ENCODE assay signal across 8 cellular contexts in the genomic region with DNA sequence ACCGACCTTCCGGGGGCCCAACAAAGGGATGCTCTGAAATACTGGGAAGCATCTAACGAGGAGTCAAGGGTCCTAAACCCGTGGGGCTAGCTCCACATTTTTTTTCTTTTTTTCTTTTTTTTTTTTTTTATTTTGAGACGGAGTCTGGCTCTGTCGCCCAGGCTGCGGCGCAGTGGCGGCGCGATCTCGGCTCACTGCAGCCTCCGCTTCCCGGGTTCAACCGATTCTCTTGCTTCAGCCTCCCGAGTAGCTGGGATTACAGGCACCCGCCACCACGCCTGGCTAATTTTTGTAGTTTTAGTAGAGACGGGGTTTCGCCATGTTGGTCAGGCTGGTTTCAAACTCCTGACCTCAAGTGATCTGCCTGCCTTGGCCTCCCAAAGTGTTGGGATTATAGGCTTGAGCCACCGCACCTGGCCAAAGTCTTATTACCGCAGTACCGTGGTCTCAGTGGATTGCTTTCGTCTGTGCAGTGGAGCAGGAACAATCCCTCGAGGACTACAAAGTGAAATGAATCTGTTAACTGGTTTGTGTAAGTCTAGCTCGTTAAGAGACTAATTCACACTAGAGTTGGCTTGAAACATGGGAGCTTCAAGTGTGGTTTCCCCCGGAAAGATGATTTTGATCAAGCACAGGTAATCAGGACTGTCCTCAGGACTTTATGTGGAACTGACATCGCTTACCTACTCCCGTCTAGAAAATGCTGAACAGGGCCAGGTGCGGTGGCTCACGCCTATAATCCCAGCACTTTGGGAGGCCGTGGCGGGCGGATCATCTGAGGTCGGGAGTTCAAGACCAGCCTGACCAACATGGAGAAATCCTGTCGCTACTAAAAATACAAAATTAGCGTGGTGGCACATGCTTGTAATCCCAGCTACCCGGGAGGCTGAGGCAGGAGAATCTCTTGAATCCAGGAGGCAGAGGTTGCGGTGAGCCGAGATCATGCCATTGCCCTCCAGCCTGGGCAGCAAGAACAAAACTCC. TPM values are rescaled to one million over a fixed set of nuclear protein-coding genes. Genes with fewer than 3 reads are reported as not detected.
DNase-seq lines count a peak whose midpoint lies in the region; ATAC-seq, FAIRE-seq and TF ChIP-seq lines count a peak whose summit lies in the region.
"Not testable (repeated sequence)": the region's sequence is repeated elsewhere in the genome, so short reads cannot be mapped to it uniquely, and the experiment has no call there.

No MANE protein-coding gene starts in this region.

- BruUV-seq in A673 (replicated peaks; lab: Mats Ljungman, UMichigan): TSS peak; percentile 53

- H3K36me3 ChIP-seq in A673 (ENCODE audit: insufficient read depth, low read length, poor library complexity, severe bottlenecking): peaks cover 32% of the 10 kb centered on the region
- H3K36me3 ChIP-seq in H7 (replicated peaks; ENCODE audit: control insufficient read depth, insufficient read depth, low read length): peaks cover 17% of the 10 kb centered on the region
- peaks cover 56% of the 10 kb centered on the region for H3K36me3 ChIP-seq in NT2/D1 (ENCODE audit: insufficient read depth, insufficient read length, low read length)
- not testable (repeated sequence) for H3K36me3 ChIP-seq in left ventricle myocardium inferior; small intestine (ENCODE audit: control insufficient read depth in 2 of 2, insufficient read depth in 2 of 2, low read length in 2 of 2)
- peaks cover 9 to 19% of the 10 kb centered on the region in 2 donors for H3K36me3 ChIP-seq in muscle layer of duodenum (ENCODE audit: control insufficient read depth in 1 of 2, insufficient read depth in 2 of 2, low read length in 2 of 2)

- H3K9me3 Mint-ChIP-seq in activated T-cell treated with anti-CD3 and anti-CD28 coated beads, Interleukin-2, amount 50 U/mL, for 4 hours: not testable (repeated sequence)

- not testable (repeated sequence) for H3K27me3 ChIP-seq in A673 (replicated peaks; ENCODE audit: insufficient read depth, low read depth, low read length, poor library complexity); H7 (ENCODE audit: control insufficient read depth, insufficient read depth, low read length); NT2/D1 (ENCODE audit: insufficient read depth, insufficient read length); left ventricle myocardium inferior (ENCODE audit: low read depth); muscle layer of duodenum (ENCODE audit: low read depth, low read length); small intestine (ENCODE audit: control insufficient read depth in 2 of 2, insufficient read depth in 2 of 2, low read length in 2 of 2)

- peaks cover 14% of the 10 kb centered on the region for H3K36me3 Mint-ChIP-seq in activated T-cell treated with anti-CD3 and anti-CD28 coated beads, Interleukin-2, amount 50 U/mL, for 4 hours (ENCODE audit: insufficient read depth)

- H3K4me3 Mint-ChIP-seq in activated T-cell treated with anti-CD3 and anti-CD28 coated beads, Interleukin-2, amount 50 U/mL, for 4 hours: peak overlapping the region; percentile 85

- H3K4me1 ChIP-seq in A673 (ENCODE audit: insufficient read depth, low read length, poor library complexity, severe bottlenecking) (peaks cover 12% of the 10 kb centered on the region), NT2/D1 (ENCODE audit: insufficient read depth, insufficient read length) (peaks cover 12% of the 10 kb centered on the region), left ventricle myocardium inferior (peaks cover 23% of the 10 kb centered on the region)
- not testable (repeated sequence) for H3K4me1 ChIP-seq in muscle layer of duodenum (ENCODE audit: control insufficient read depth in 1 of 2, insufficient read depth in 2 of 2, low read length in 2 of 2); small intestine (ENCODE audit: control insufficient read depth in 2 of 2, insufficient read depth in 1 of 2, low read depth in 1 of 2, low read length in 1 of 2)

- CTCF ChIA-PET in A673 (lab: Charles Lee): interaction anchor here (0.6 to 1.1 kb wide), 3 partner anchors 16 to 291 kb away, joined by 3 to 4 read pairs (median 3); no protein-coding TSS in a partner anchor

- not testable (repeated sequence) for ATAC-seq in activated T-cell treated with anti-CD3 and anti-CD28 coated beads, Interleukin-2, amount 50 U/mL, for 4 hours

- not testable (repeated sequence) for DNase-seq in A673 (ENCODE audit: low spot score); H7; NT2/D1 (ENCODE audit: low read depth, low spot score); activated T-cell treated with anti-CD3 and anti-CD28 coated beads, Interleukin-2, amount 50 U/mL, for 4 hours; left ventricle myocardium inferior; small intestine

- not testable (repeated sequence) for TF ChIP-seq CTCF in A673 (conservative IDR thresholded peaks at IDR 0.05; ENCODE audit: low read depth, low read length); left ventricle myocardium inferior (IDR thresholded peaks at IDR 0.05; ENCODE audit: borderline replicate concordance)

- 78 to 79% (median 78%) methylated on average over 38 to 40 of the region's 40 CpGs for WGBS in small intestine, 3 donors

- H3K4me3 ChIP-seq in A673 (ENCODE audit: low read depth, low read length, poor library complexity, severe bottlenecking) (peak overlapping the region; percentile 84), H7 (ENCODE audit: insufficient read depth, low read depth, low read length) (peak overlapping the region; percentile 80), NT2/D1 (ENCODE audit: insufficient read length, low read depth) (peak overlapping the region; percentile 76), left ventricle myocardium inferior (peak overlapping the region; percentile 81), muscle layer of duodenum (ENCODE audit: low read depth in 1 of 2, low read length in 2 of 2) (peak overlapping the region; percentile 67 to 94), small intestine (ENCODE audit: low read depth in 1 of 2, low read length in 2 of 2) (peak overlapping the region; percentile 84 to 87)

- not testable (repeated sequence) for H3K9me3 ChIP-seq in A673 (ENCODE audit: low read depth, low read length, poor library complexity, severe bottlenecking); NT2/D1 (ENCODE audit: insufficient read depth, low read length); left ventricle myocardium inferior (replicated peaks); muscle layer of duodenum (ENCODE audit: control insufficient read depth in 1 of 2, low read length in 2 of 2); small intestine (ENCODE audit: control insufficient read depth, low read depth)

- H3K9ac ChIP-seq in NT2/D1 (ENCODE audit: insufficient read length, low read depth): peak overlapping the region; percentile 92

- H3K4me1 Mint-ChIP-seq in activated T-cell treated with anti-CD3 and anti-CD28 coated beads, Interleukin-2, amount 50 U/mL, for 4 hours (ENCODE audit: low read depth): peaks cover 12% of the 10 kb centered on the region

- H3K27ac ChIP-seq in A673 (ENCODE audit: low read depth, low read length, poor library complexity, severe bottlenecking) (peak overlapping the region; percentile 89), cingulate gyrus (ENCODE audit: low read depth, low read length) (peak overlapping the region; percentile 83), left ventricle myocardium inferior (replicated peaks) (peak overlapping the region; percentile 92), muscle layer of duodenum (ENCODE audit: low read length) (peak overlapping the region; percentile 51), small intestine (ENCODE audit: low read depth in 1 of 2, low read length in 1 of 2) (peak overlapping the region; percentile 75 to 88)

- intact Hi-C loops in A673 (cut with micrococcal nuclease; ENCODE audit: unreplicated experiment); left ventricle myocardium inferior (cut with micrococcal nuclease): not testable (repeated sequence)

- not testable (repeated sequence) for FAIRE-seq in small intestine (lab: Jason Lieb, UNC)

- not testable (repeated sequence) for H3K27me3 Mint-ChIP-seq in activated T-cell treated with anti-CD3 and anti-CD28 coated beads, Interleukin-2, amount 50 U/mL, for 4 hours (ENCODE audit: low read depth)

- POLR2A ChIA-PET in A673 (lab: Charles Lee; ENCODE audit: low non-redundant PET): interaction anchor here (0.7 kb wide), 1 partner anchor 16 kb away, joined by 5 read pairs; no protein-coding TSS in a partner anchor

RNA-seq across cellular contexts. Expression of gene NT5C, which starts 0.8 kb away (rescaled TPM):
- total RNA-seq in A673 (2021) (43.3 and 50.0 TPM in 2 replicates), left ventricle myocardium inferior (25.9 TPM)
- 106 and 118 TPM in 2 replicates for total RNA-seq in H7 (2014; rRNA removed; shearing (Covaris generic))
- total RNA-seq in activated T-cell treated with anti-CD3 and anti-CD28 coated beads, Interleukin-2, amount 50 U/mL, for 4 hours: 100 to 1,000 TPM in 1 of 3 donors, 10 to 100 TPM in 2; 91.0 to 103 (median 91.4) TPM
- polyA plus RNA-seq in small intestine: 100 to 1,000 TPM in 2 of 3 donors, 10 to 100 TPM in 1; 91.2 to 169 (median 130) TPM

RNA-seq across cellular contexts. Expression of gene JPT1, which starts 22.0 kb away (rescaled TPM):
- total RNA-seq in A673 (2021) (493 and 526 TPM in 2 replicates), left ventricle myocardium inferior (13.8 TPM)
- total RNA-seq in H7 (2014; rRNA removed; shearing (Covaris generic)): 410 and 454 TPM in 2 replicates
- total RNA-seq in activated T-cell treated with anti-CD3 and anti-CD28 coated beads, Interleukin-2, amount 50 U/mL, for 4 hours: 100 to 1,000 TPM; 161 to 182 (median 167) TPM
- 100 to 1,000 TPM; 377 to 758 (median 449) TPM for polyA plus RNA-seq in small intestine

RNA-seq across cellular contexts. Expression of gene ARMC7, which starts 22.5 kb away (rescaled TPM):
- 11.8 and 12.3 TPM in 2 replicates for total RNA-seq in A673 (2021)
- total RNA-seq in H7 (2014; rRNA removed; shearing (Covaris generic)): 6.2 and 9.5 TPM in 2 replicates
- total RNA-seq in activated T-cell treated with anti-CD3 and anti-CD28 coated beads, Interleukin-2, amount 50 U/mL, for 4 hours: 10 to 100 TPM; 13.2 to 14.4 (median 13.7) TPM
- 6.2 TPM for total RNA-seq in left ventricle myocardium inferior
- polyA plus RNA-seq in small intestine: 10 to 100 TPM; 14.2 to 24.8 (median 23.2) TPM

RNA-seq across cellular contexts. Expression of gene SLC16A5, which starts 44.6 kb away (rescaled TPM):
- total RNA-seq in A673 (2021): 0.80 and 3.1 TPM in 2 replicates
- 28.2 and 38.8 TPM in 2 replicates for total RNA-seq in H7 (2014; rRNA removed; shearing (Covaris generic))
- 1 to 10 TPM in 1 of 3 donors, under 1 TPM in 2; 0.53 to 1.2 (median 0.55) TPM for total RNA-seq in activated T-cell treated with anti-CD3 and anti-CD28 coated beads, Interleukin-2, amount 50 U/mL, for 4 hours
- 8.4 TPM for total RNA-seq in left ventricle myocardium inferior
- 10 to 100 TPM; 23.5 to 35.4 (median 32.2) TPM for polyA plus RNA-seq in small intestine

RNA-seq across cellular contexts. Expression of gene SUMO2, which starts 50.5 kb away (rescaled TPM):
- 681 and 703 TPM in 2 replicates for total RNA-seq in A673 (2021)
- 321 and 329 TPM in 2 replicates for total RNA-seq in H7 (2014; rRNA removed; shearing (Covaris generic))
- 100 to 1,000 TPM; 594 to 609 (median 599) TPM for total RNA-seq in activated T-cell treated with anti-CD3 and anti-CD28 coated beads, Interleukin-2, amount 50 U/mL, for 4 hours
- 183 TPM for total RNA-seq in left ventricle myocardium inferior
- polyA plus RNA-seq in small intestine: 10 to 100 TPM; 64.3 to 76.1 (median 67.8) TPM

Comparison
In these comparisons a context has a peak if more than half of its experiments do, and no peak if none do; other contexts are left out.
1. RNA of gene JPT1, which starts 22.0 kb away (total RNA-seq): 493 to 526 TPM in A673, 410 to 454 TPM in H7 and 161 to 182 TPM in activated T-cell treated with anti-CD3 and anti-CD28 coated beads, Interleukin-2, amount 50 U/mL, for 4 hours; 13.8 TPM in left ventricle myocardium inferior (single experiment); every median in the first group is over 10 times any median in the second.
2. Peak in every context shown above with its lines, with median percentiles within 50 percentile points of each other: H3K27ac ChIP-seq and H3K4me3 ChIP-seq.